Comparison of ENCODE assay signal across 13 cellular contexts in genomic region chr2:208366215-208367132, GRCh38. TPM values are rescaled to one million over a fixed set of nuclear protein-coding genes. Genes with fewer than 3 reads are reported as not detected.
DNase-seq lines count a peak whose midpoint lies in the region; ATAC-seq, FAIRE-seq and TF ChIP-seq lines count a peak whose summit lies in the region.
"Had no signal": no experiment of that assay in that cellular context is flagged by ENCODE, and none has a peak within 500 bp of the region (broad histone marks: within the 10 kb centered on the region; RNA-seq: fewer than 3 reads in every experiment).

No MANE protein-coding gene starts in this region.

- TF ChIP-seq POLR2A in GM12891 (IDR thresholded peaks at IDR 0.05; ENCODE audit: low read depth, low read length) = no peak

- DNase-seq in GM12891 (ENCODE audit: insufficient read length, low spot score) (no peak), NOMO-1 (lab: John Stamatoyannopoulos, UW; ENCODE audit: unreplicated experiment in 2 of 2) (peak; percentile 41 to 80), GM19238 (ENCODE audit: insufficient read length, low spot score) (no peak), NCI-H2171 (lab: John Stamatoyannopoulos, UW) (no peak), HPDE6-E6E7 (ENCODE audit: extremely low spot score) (no peak), inferior parietal cortex (ENCODE audit: extremely low spot score) (no peak)
- DNase-seq: activated T-cell treated with anti-CD3 and anti-CD28 coated beads, Interleukin-2, amount 50 U/mL, for 72 hours; midbrain; NCI-H748 treated with DMSO at 0.1 percent for 48 hours had no signal

- peak; percentile 39 for ATAC-seq in GM19463 (IDR thresholded peaks at IDR 0.05; ENCODE audit: unreplicated experiment)
- ATAC-seq in HG02973 (IDR thresholded peaks at IDR 0.05; ENCODE audit: unreplicated experiment) = peak; percentile 78
- ATAC-seq: activated T-cell treated with anti-CD3 and anti-CD28 coated beads, Interleukin-2, amount 50 U/mL, for 72 hours; gastroesophageal sphincter; stimulated activated effector memory CD8-positive, alpha-beta T cell treated with anti-CD3 and anti-CD28 coated beads, Interleukin-12 subunit alpha, Interleukin-12 subunit beta, amount 100 ng/mL, for 72 hours had no signal

- FAIRE-seq in GM12891 (lab: Jason Lieb, UNC) = peak; percentile 78

TF ChIP-seq in GM12891, 5 proteins besides CTCF, POLR2A, EP300 and RAD21:
- TF ChIP-seq PAX5 (IDR thresholded peaks at IDR 0.05; ENCODE audit: insufficient read depth, low read length, severe bottlenecking) = no peak
- no peak for TF ChIP-seq POLR2AphosphoS5 (IDR thresholded peaks at IDR 0.05; ENCODE audit: low read depth, low read length)
- no peak for TF ChIP-seq POU2F2 (IDR thresholded peaks at IDR 0.05; ENCODE audit: low read depth, low read length)
- peak; percentile 62 for TF ChIP-seq SPI1 (IDR thresholded peaks at IDR 0.05; ENCODE audit: low read depth, low read length)
- TF ChIP-seq TAF1 (IDR thresholded peaks at IDR 0.05; ENCODE audit: low read depth, low read length) = no peak

RNA-seq across cellular contexts. Expression of gene PTH2R, which starts 40.1 kb away (rescaled TPM):
- not detected for polyA plus RNA-seq in GM12891 (2012; ENCODE audit: low read depth, missing spikeins)

Comparison
In these comparisons a context has a peak if more than half of its experiments do, and no peak if none do; other contexts are left out.
1. DNase-seq: peak in NOMO-1 (2 of 2); none in GM12891 (single experiment), GM19238 (single experiment), NCI-H2171 (single experiment), HPDE6-E6E7 (single experiment) and inferior parietal cortex (single experiment).